1 cellular context compared by ENCODE assay signal in genomic region chr4:112515278-112516075, GRCh38.
TF ChIP-seq lines count a peak whose summit lies in the region.

No MANE protein-coding gene starts in this region.

TF ChIP-seq in HEK293, 187 proteins besides CTCF, POLR2A, EP300 and RAD21 (continued from another document and continues in another):
- TF ChIP-seq WT1 (tag by site-specific recombination; IDR thresholded peaks at IDR 0.05) (no peak), ELK4 (IDR thresholded peaks at IDR 0.05; ENCODE audit: borderline replicate concordance, low read depth, low read length) (no peak), OSR2 (tag by site-specific recombination; IDR thresholded peaks at IDR 0.05) (peak; percentile 75), TCF7L2 (IDR thresholded peaks at IDR 0.05; ENCODE audit: borderline replicate concordance, low read depth, low read length) (peak; percentile 26; the same call in 1 of the 2 replicates), ZNF621 (tag by site-specific recombination; IDR thresholded peaks at IDR 0.05) (no peak), ZBTB26 (tag by site-specific recombination; optimal IDR thresholded peaks at IDR 0.05) (peak; percentile 92), ZNF132 (tag by site-specific recombination; IDR thresholded peaks at IDR 0.05; ENCODE audit: borderline replicate concordance) (no peak), ZNF184 (tag by site-specific recombination; IDR thresholded peaks at IDR 0.05) (no peak), ATF2 (tag by site-specific recombination; IDR thresholded peaks at IDR 0.05; ENCODE audit: low read depth) (no peak), ZNF19 (tag by site-specific recombination; IDR thresholded peaks at IDR 0.05; ENCODE audit: low read depth) (no peak), KLF9 (tag by site-specific recombination; IDR thresholded peaks at IDR 0.05; ENCODE audit: low read depth) (peak; percentile 9; the same call in 1 of the 2 replicates), MZF1 (tag by site-specific recombination; IDR thresholded peaks at IDR 0.05; ENCODE audit: borderline replicate concordance) (no peak), SP7 (tag by site-specific recombination; IDR thresholded peaks at IDR 0.05) (0 out of 2 replicates have a peak, but pooled peaks have one; percentile 18), ZNF510 (tag by site-specific recombination; IDR thresholded peaks at IDR 0.05; ENCODE audit: insufficient replicate concordance) (no peak), ZNF354C (tag by site-specific recombination; IDR thresholded peaks at IDR 0.05; ENCODE audit: borderline replicate concordance, low read depth) (no peak), ZNF837 (tag by site-specific recombination; IDR thresholded peaks at IDR 0.05) (no peak), ZNF114 (tag by site-specific recombination; IDR thresholded peaks at IDR 0.05) (no peak), ZNF76 (tag by site-specific recombination; IDR thresholded peaks at IDR 0.05; ENCODE audit: borderline replicate concordance, low read depth) (no peak), ZNF521 (tag by site-specific recombination; IDR thresholded peaks at IDR 0.05) (no peak), ZNF335 (tag by site-specific recombination; conservative IDR thresholded peaks at IDR 0.05) (peak; percentile 86), TRIM28 (IDR thresholded peaks at IDR 0.05; ENCODE audit: borderline replicate concordance, low read length) (no peak), ZNF10 (tag by site-specific recombination; IDR thresholded peaks at IDR 0.05) (no peak), ZNF23 (tag by site-specific recombination; IDR thresholded peaks at IDR 0.05; ENCODE audit: borderline replicate concordance) (no peak), ZBTB1 (tag by site-specific recombination; IDR thresholded peaks at IDR 0.05) (no peak), ZBTB7A (tag by site-specific recombination; IDR thresholded peaks at IDR 0.05; ENCODE audit: low read depth) (no peak), PRDM2 (tag by site-specific recombination; IDR thresholded peaks at IDR 0.05; ENCODE audit: borderline replicate concordance) (no peak), REPIN1 (tag by site-specific recombination; IDR thresholded peaks at IDR 0.05; ENCODE audit: low read depth) (no peak), PATZ1 (tag by site-specific recombination; IDR thresholded peaks at IDR 0.05) (no peak), SCRT2 (tag by site-specific recombination; IDR thresholded peaks at IDR 0.05) (no peak), ZNF580 (tag by site-specific recombination; IDR thresholded peaks at IDR 0.05) (no peak), ZSCAN30 (tag by site-specific recombination; IDR thresholded peaks at IDR 0.05) (no peak), ZNF830 (tag by site-specific recombination; IDR thresholded peaks at IDR 0.05; ENCODE audit: low read depth) (no peak), ZNF513 (tag by site-specific recombination; IDR thresholded peaks at IDR 0.05) (peak; percentile 81), ZNF555 (tag by site-specific recombination; conservative IDR thresholded peaks at IDR 0.05) (no peak), ZNF561 (tag by site-specific recombination; IDR thresholded peaks at IDR 0.05; ENCODE audit: borderline replicate concordance) (no peak), ZNF292 (tag by site-specific recombination; IDR thresholded peaks at IDR 0.05; ENCODE audit: borderline replicate concordance, low read depth) (no peak), MEIS1 (CRISPR knock-in tag; IDR thresholded peaks at IDR 0.05; ENCODE audit: borderline replicate concordance) (no peak), ZNF366 (tag by site-specific recombination; conservative IDR thresholded peaks at IDR 0.05) (peak; percentile 26; the same call in 1 of the 2 replicates), KLF8 (tag by site-specific recombination; IDR thresholded peaks at IDR 0.05) (no peak; the same call in 1 of the 2 replicates), ZNF785 (tag by site-specific recombination; IDR thresholded peaks at IDR 0.05) (no peak), ZNF624 (tag by site-specific recombination; IDR thresholded peaks at IDR 0.05) (no peak), ZIC2 (tag by site-specific recombination; IDR thresholded peaks at IDR 0.05) (peak; percentile 93), ZBTB49 (tag by site-specific recombination; IDR thresholded peaks at IDR 0.05; ENCODE audit: low read depth) (no peak), ZNF707 (tag by site-specific recombination; IDR thresholded peaks at IDR 0.05) (no peak), ZNF324 (tag by site-specific recombination; IDR thresholded peaks at IDR 0.05) (no peak), ZNF280C (tag by site-specific recombination; IDR thresholded peaks at IDR 0.05) (no peak), ZNF133 (tag by site-specific recombination; IDR thresholded peaks at IDR 0.05) (no peak), ZSCAN16 (tag by site-specific recombination; IDR thresholded peaks at IDR 0.05) (no peak), ZNF239 (tag by site-specific recombination; IDR thresholded peaks at IDR 0.05) (no peak)
